14 cellular contexts compared by ENCODE assay signal in the genomic region with DNA sequence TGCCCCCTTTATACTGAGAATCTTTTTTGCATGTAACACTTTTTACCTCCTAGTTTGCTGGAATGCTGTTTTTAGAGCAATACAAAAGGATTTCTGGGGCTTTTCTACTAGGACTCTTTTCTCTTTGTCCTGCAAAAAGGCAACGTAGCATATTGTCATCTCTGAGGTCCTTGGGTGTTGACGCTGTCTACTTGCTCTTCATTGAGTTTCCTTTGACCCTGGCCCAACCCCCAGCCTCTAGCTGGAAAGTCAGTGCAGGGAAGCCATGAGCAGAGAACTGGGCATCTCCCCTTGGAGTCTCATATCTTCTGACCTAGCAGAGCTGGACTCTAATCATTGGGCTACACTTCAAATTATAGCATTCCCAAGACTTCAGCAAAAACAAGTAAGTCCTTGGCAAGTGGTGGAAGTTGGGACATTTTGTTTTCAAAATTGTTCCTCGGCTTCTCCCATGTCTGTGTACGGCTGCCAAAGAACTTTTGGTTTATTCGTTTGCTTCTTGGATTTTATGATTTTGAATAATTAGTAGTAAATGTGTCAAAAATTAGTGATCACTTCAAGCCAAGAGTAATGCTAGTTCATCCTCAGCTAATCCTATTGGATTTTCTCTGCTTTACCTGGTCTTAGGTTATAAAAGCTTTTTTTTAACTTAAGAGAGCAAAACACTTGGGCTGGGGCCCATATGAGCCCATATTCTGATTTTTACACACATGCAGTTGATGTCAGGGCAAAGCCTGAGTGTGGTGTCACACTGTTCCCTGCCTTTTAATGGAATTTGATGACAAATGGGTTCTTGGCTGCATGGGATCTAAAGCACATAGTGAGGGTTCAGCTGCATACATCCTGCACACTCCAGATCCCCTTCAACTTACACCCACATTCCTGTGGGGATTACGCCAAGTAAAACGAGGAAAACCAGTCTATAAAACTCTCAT.
DNase-seq lines count a peak whose midpoint lies in the region; ATAC-seq, FAIRE-seq and TF ChIP-seq lines count a peak whose summit lies in the region.
"Had no signal": no experiment of that assay in that cellular context is flagged by ENCODE, and none has a peak within 500 bp of the region (broad histone marks: within the 10 kb centered on the region; RNA-seq: fewer than 3 reads in every experiment).

No MANE protein-coding gene starts in this region.

- 67% methylated on average over 7 of the region's 7 CpGs; no CpG with 5 or more reads in 1 of the 2 experiments for WGBS in H1 (ENCODE audit: extremely low coverage in 1 of 2, insufficient coverage in 1 of 2, insufficient read length in 1 of 2, insufficient replicate concordance in 2 of 2, low coverage in 1 of 2, low lambda C conversion rate in 2 of 2, missing lambda C conversion rate in 1 of 2), 2 experiments

- H3K27ac ChIP-seq in H1 (ENCODE audit: low read depth, low read length) (no peak overlapping the region), tibial artery (peak overlapping the region; percentile 63 to 73)
- H3K27ac ChIP-seq: KMS-11 had no signal

- H3K23me2 ChIP-seq in H1 (ENCODE audit: low read depth, low read length): no peaks in the 10 kb centered on the region

- H4K8ac ChIP-seq in H1 (ENCODE audit: extremely low read depth, insufficient read depth, low read length): no peak overlapping the region

- no peaks in the 10 kb centered on the region for H3K79me2 ChIP-seq in H1 (ENCODE audit: control insufficient read depth in 1 of 2, insufficient read depth in 2 of 2, low read length in 2 of 2)

- H3K27me3 ChIP-seq in HAP-1 (ENCODE audit: low read depth): no peaks in the 10 kb centered on the region
- H3K27me3 ChIP-seq in H1 (replicated peaks in 1 of 4; ENCODE audit: control insufficient read depth in 3 of 4, extremely low read depth in 1 of 4, insufficient read depth in 3 of 4, low read length in 3 of 4): peaks cover 0 to 1% (median 0%) of the 10 kb centered on the region in 4 experiments; a peak in 1 of 7 replicates
- no peaks in the 10 kb centered on the region for H3K27me3 ChIP-seq in tibial artery

- H3K4me1 ChIP-seq in HAP-1: peaks cover 14% of the 10 kb centered on the region
- H3K4me1 ChIP-seq in H1 (replicated peaks in 1 of 4; ENCODE audit: control insufficient read depth in 3 of 4, insufficient read depth in 4 of 4, low read length in 3 of 4): peaks cover 0 to 9% (median 0%) of the 10 kb centered on the region in 4 experiments; a peak in 2 of 7 replicates
- H3K4me1 ChIP-seq in tibial artery: peaks cover 0 to 51% (median 14%) of the 10 kb centered on the region in 4 donors

- H3K36me3 ChIP-seq in HAP-1 (replicated peaks): no peaks in the 10 kb centered on the region
- H3K36me3 ChIP-seq in H1 (ENCODE audit: control insufficient read depth in 2 of 4, insufficient read depth in 4 of 4, low read length in 3 of 4): no peaks in the 10 kb centered on the region
- H3K36me3 ChIP-seq in tibial artery: no peaks in the 10 kb centered on the region

- peak overlapping the region; percentile 10 for H4K91ac ChIP-seq in H1 (replicated peaks; ENCODE audit: insufficient read length, low read length)

- no peak overlapping the region for H2BK15ac ChIP-seq in H1 (ENCODE audit: low read length)

- CTCF ChIA-PET in H1 (lab: Charles Lee; ENCODE audit: partially characterized antibody): interaction anchor here (0.6 to 4.7 kb wide), 4 partner anchors 12 to 102 kb away, joined by 3 to 25 read pairs (median 4); no protein-coding TSS in a partner anchor

- H2BK5ac ChIP-seq in H1 (ENCODE audit: low read depth, low read length): no peak overlapping the region

- H2BK120ac ChIP-seq in H1 (replicated peaks; ENCODE audit: low read depth, low read length): no peak overlapping the region

- no peaks in the 10 kb centered on the region for H3K79me1 ChIP-seq in H1 (ENCODE audit: low read depth, low read length)

- no peak overlapping the region for H4K5ac ChIP-seq in H1 (ENCODE audit: insufficient read length, low read depth, low read length)

- H2BK20ac ChIP-seq in H1 (ENCODE audit: low read length): no peak overlapping the region; the same call in 1 of the 2 replicates

- no peak overlapping the region for H3K4ac ChIP-seq in H1 (replicated peaks; ENCODE audit: insufficient read length, low read depth, low read length)

- intact Hi-C loops in tibial artery (cut with DNase I; ENCODE audit: low total_unique reads): no loop called here

- H3K4me2 ChIP-seq in H1 (ENCODE audit: insufficient read depth in 1 of 2, low read depth in 2 of 2, low read length in 2 of 2): peak overlapping the region; percentile 12; a peak in 2 of 4 replicates
- H3K4me2 ChIP-seq: KMS-11 had no signal

- peak overlapping the region; percentile 75; the same call in 1 of the 2 replicates for H2AK5ac ChIP-seq in H1 (ENCODE audit: low read depth, low read length)

- no peak overlapping the region for H2AFZ ChIP-seq in H1 (ENCODE audit: low read length)

- H3K4me3 ChIP-seq in HAP-1 (no peak overlapping the region), H1 (ENCODE audit: extremely low read depth in 1 of 4, insufficient read depth in 2 of 4, low read depth in 3 of 4, low read length in 4 of 4) (peak overlapping the region in 1 of 4 experiments; percentile 6; a peak in 1 of 8 replicates), tibial artery (no peak overlapping the region)

- H3K9ac ChIP-seq in H1 (replicated peaks in 1 of 4; ENCODE audit: extremely low read depth in 1 of 4, low read depth in 3 of 4, low read length in 3 of 4): no peak overlapping the region
- H3K9ac ChIP-seq: KMS-11 had no signal

- no peak overlapping the region for H3K14ac ChIP-seq in H1 (ENCODE audit: insufficient read length)

- in situ Hi-C loops in HAP-1 (cut with MboI; ENCODE audit: low sequenced_read_pairs): no loop called here

- no peak for TF ChIP-seq EP300 in H1 (IDR thresholded peaks at IDR 0.05; ENCODE audit: borderline replicate concordance in 1 of 2, low read depth in 2 of 2, low read length in 2 of 2)

- peak; percentile 7 for FAIRE-seq in H1 (lab: Jason Lieb, UNC)
- FAIRE-seq: GM12892, RCC 7860 had no signal

- no peak overlapping the region; the same call in 1 of the 2 replicates for H3K18ac ChIP-seq in H1 (ENCODE audit: extremely low read depth, low read length)

- no peak overlapping the region for H2BK12ac ChIP-seq in H1 (ENCODE audit: low read depth, low read length)

- DNase-seq in HAP-1 (ENCODE audit: low spot score in 2 of 2) (peak; percentile 28 to 51), H1 (ENCODE audit: low read depth in 1 of 2, low spot score in 2 of 2) (no peak), iPS-NIHi11 (ENCODE audit: low spot score) (peak; percentile 37), tibial artery (peak in 1 of 2 donors; percentile 53), DMS53 treated with DMSO at 0.1 percent for 48 hours (lab: John Stamatoyannopoulos, UW; ENCODE audit: unreplicated experiment) (no peak), NCI-H146 (lab: John Stamatoyannopoulos, UW) (no peak)
- DNase-seq: H7, NCI-H1694, NCI-H524, SHP77 treated with DMSO at 0.1 percent for 48 hours had no signal

- H3K9me3 ChIP-seq in HAP-1: no peaks in the 10 kb centered on the region
- no peaks in the 10 kb centered on the region for H3K9me3 ChIP-seq in H1 (ENCODE audit: insufficient read depth in 2 of 2, low read depth in 1 of 2, low read length in 1 of 2)
- H3K9me3 ChIP-seq in tibial artery: no peaks in the 10 kb centered on the region

- no peak overlapping the region for H3K56ac ChIP-seq in H1 (replicated peaks; ENCODE audit: insufficient read length, low read depth, low read length)

- no peak for TF ChIP-seq POLR2A in H1 (IDR thresholded peaks at IDR 0.05; ENCODE audit: control extremely low read depth in 1 of 2, low read depth in 2 of 2, low read length in 2 of 2)

- H3K23ac ChIP-seq in H1 (ENCODE audit: insufficient read length): no peak overlapping the region

- no peak for ATAC-seq in GM21619 (IDR thresholded peaks at IDR 0.05; ENCODE audit: unreplicated experiment)

- no peaks in the 10 kb centered on the region for H4K20me1 ChIP-seq in H1 (replicated peaks in 1 of 2; ENCODE audit: control insufficient read depth in 1 of 2, insufficient read depth in 2 of 2, low read length in 2 of 2)

- TF ChIP-seq CTCF in H1 (IDR thresholded peaks at IDR 0.05; ENCODE audit: control extremely low read depth in 1 of 3, insufficient read depth in 1 of 3, low read depth in 1 of 3, low read length in 3 of 3): no peak
- no peak for TF ChIP-seq CTCF in tibial artery (IDR thresholded peaks at IDR 0.05)

- POLR2A ChIA-PET in H1 (lab: Charles Lee; ENCODE audit: partially characterized antibody): interaction anchor here (0.6 to 1.5 kb wide), 3 partner anchors 12 to 515 kb away, joined by 3 to 5 read pairs (median 4); no protein-coding TSS in a partner anchor

- no peak for TF ChIP-seq RAD21 in H1 (IDR thresholded peaks at IDR 0.05 in 1 of 2, conservative IDR thresholded peaks at IDR 0.05 in 1 of 2; ENCODE audit: low read depth in 2 of 2, low read length in 2 of 2)

TF ChIP-seq in H1, 55 proteins besides CTCF, POLR2A, EP300 and RAD21 (continues in another document):
- TF ChIP-seq CREB1 (IDR thresholded peaks at IDR 0.05) (no peak), CTBP2 (IDR thresholded peaks at IDR 0.05; ENCODE audit: borderline replicate concordance, insufficient read depth, insufficient read length, low read length) (no peak), SAP30 (IDR thresholded peaks at IDR 0.05; ENCODE audit: insufficient read depth, insufficient replicate concordance, low read length) (no peak), HDAC2 (IDR thresholded peaks at IDR 0.05; ENCODE audit: borderline replicate concordance in 1 of 2, low read depth in 2 of 2, low read length in 2 of 2) (no peak), RXRA (IDR thresholded peaks at IDR 0.05; ENCODE audit: insufficient read depth, low read depth, low read length) (no peak)

Comparison
In these comparisons a context has a peak if more than half of its experiments do, and no peak if none do; other contexts are left out.
1. DNase-seq: peak in HAP-1 (2 of 2) and iPS-NIHi11 (single experiment); none in H1 (0 of 2), DMS53 treated with DMSO at 0.1 percent for 48 hours (single experiment) and NCI-H146 (single experiment).